17 cellular contexts compared by ENCODE assay signal in the genomic region with DNA sequence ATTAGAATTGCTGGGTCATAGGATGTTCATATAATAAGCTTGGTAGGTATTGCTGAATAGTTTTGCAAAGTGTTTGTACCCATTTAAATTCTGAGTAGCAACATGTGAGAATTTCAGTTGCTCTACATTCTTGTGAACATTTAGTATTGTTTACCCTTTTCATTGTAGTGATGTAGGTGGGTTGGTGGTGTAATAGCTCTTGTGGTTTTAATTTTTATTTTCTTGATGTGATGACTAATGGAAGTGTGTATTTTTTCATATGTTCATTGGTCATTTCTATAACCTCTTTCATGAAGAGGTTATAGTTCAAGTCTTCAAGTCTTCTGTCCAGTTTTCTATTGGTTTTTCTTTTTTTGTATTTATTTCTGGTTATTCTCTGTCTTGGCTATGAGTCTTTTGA. TPM values are rescaled to one million over a fixed set of nuclear protein-coding genes. Genes with fewer than 3 reads are reported as not detected.
DNase-seq lines count a peak whose midpoint lies in the region; ATAC-seq and TF ChIP-seq lines count a peak whose summit lies in the region.
"Had no signal": no experiment of that assay in that cellular context is flagged by ENCODE, and none has a peak within 500 bp of the region (broad histone marks: within the 10 kb centered on the region; RNA-seq: fewer than 3 reads in every experiment).

No MANE protein-coding gene starts in this region.

- peaks cover 55% of the 10 kb centered on the region for H3K4me1 ChIP-seq in osteoblast (ENCODE audit: insufficient read depth, low read length)

- no peak overlapping the region for H3K4me3 ChIP-seq in osteoblast (ENCODE audit: insufficient read depth, low read length)
- H3K4me3 ChIP-seq: body of pancreas had no signal

- ATAC-seq in effector memory CD8-positive, alpha-beta T cell (replicated peaks) = no peak
- ATAC-seq in HG02678 (IDR thresholded peaks at IDR 0.05; ENCODE audit: unreplicated experiment) = no peak
- ATAC-seq: activated CD8-positive, alpha-beta T cell treated with anti-CD3 and anti-CD28 coated beads, Interleukin-2, amount 10 ng/mL, durations not matched to agents 7 days and 5 days; body of pancreas; stimulated activated naive B cell treated with anti-CD40 and anti-IgM and Interleukin-4, amounts not matched to agents 10 μg/mL and 1 μg/mL and 100 μg/mL, for 72 hours had no signal

- H3K79me2 ChIP-seq in osteoblast (ENCODE audit: insufficient read depth, low read length) = peaks cover 94% of the 10 kb centered on the region

- TF ChIP-seq CTCF in osteoblast (IDR thresholded peaks at IDR 0.05; ENCODE audit: extremely low read depth, low read depth, low read length) = no peak

- H2AFZ ChIP-seq in osteoblast (ENCODE audit: low read length) = no peak overlapping the region

- H3K27me3 ChIP-seq in osteoblast (ENCODE audit: insufficient read depth, low read length) = no peaks in the 10 kb centered on the region
- H3K27me3 ChIP-seq: body of pancreas had no signal

- peaks cover 6% of the 10 kb centered on the region for H4K20me1 ChIP-seq in osteoblast (ENCODE audit: insufficient read depth, low read length)

- peaks cover 22 to 57% of the 10 kb centered on the region in 2 donors for H3K4me1 Mint-ChIP-seq in effector memory CD8-positive, alpha-beta T cell (ENCODE audit: low read depth in 2 of 2)

- H3K36me3 ChIP-seq in osteoblast (ENCODE audit: insufficient read depth, low read length) = peaks cover 20% of the 10 kb centered on the region

- peaks cover 0 to 3% of the 10 kb centered on the region in 2 donors for H3K9me3 Mint-ChIP-seq in effector memory CD8-positive, alpha-beta T cell

- no peak overlapping the region for H3K4me2 ChIP-seq in osteoblast (ENCODE audit: insufficient read depth, low read length)

- H3K4me3 Mint-ChIP-seq in effector memory CD8-positive, alpha-beta T cell = no peak overlapping the region
- H3K4me3 Mint-ChIP-seq: activated CD8-positive, alpha-beta T cell treated with anti-CD3 and anti-CD28 coated beads, Interleukin-2, amount 10 ng/mL, durations not matched to agents 7 days and 5 days; stimulated activated naive B cell treated with anti-CD40 and anti-IgM and Interleukin-4, amounts not matched to agents 10 μg/mL and 1 μg/mL and 100 μg/mL, for 72 hours had no signal

- peak overlapping the region; percentile 35 to 52 for H3K27ac Mint-ChIP-seq in effector memory CD8-positive, alpha-beta T cell
- H3K27ac Mint-ChIP-seq: activated CD8-positive, alpha-beta T cell treated with anti-CD3 and anti-CD28 coated beads, Interleukin-2, amount 10 ng/mL, durations not matched to agents 7 days and 5 days; stimulated activated naive B cell treated with anti-CD40 and anti-IgM and Interleukin-4, amounts not matched to agents 10 μg/mL and 1 μg/mL and 100 μg/mL, for 72 hours had no signal

- no peaks in the 10 kb centered on the region for H3K9me3 ChIP-seq in osteoblast (ENCODE audit: low read depth, low read length)
- H3K9me3 ChIP-seq: body of pancreas had no signal

- peak overlapping the region; percentile 41 for H3K27ac ChIP-seq in osteoblast (ENCODE audit: low read depth, low read length)
- H3K27ac ChIP-seq: body of pancreas had no signal

- no peaks in the 10 kb centered on the region for H3K27me3 Mint-ChIP-seq in effector memory CD8-positive, alpha-beta T cell
- H3K27me3 Mint-ChIP-seq: IgD-negative memory B cell; stimulated activated naive B cell treated with anti-CD40 and anti-IgM and Interleukin-4, amounts not matched to agents 10 μg/mL and 1 μg/mL and 100 μg/mL, for 72 hours had no signal

- peaks cover 21% of the 10 kb centered on the region for H3K36me3 Mint-ChIP-seq in effector memory CD8-positive, alpha-beta T cell (ENCODE audit: insufficient read depth)

- DNase-seq in EL (peak; percentile 43), NCI-H226 (peak; percentile 39), osteoblast (ENCODE audit: insufficient read length, low spot score, missing footprints) (no peak), DMS53 treated with DMSO at 0.1 percent for 48 hours (lab: John Stamatoyannopoulos, UW; ENCODE audit: unreplicated experiment) (no peak)
- DNase-seq in effector memory CD8-positive, alpha-beta T cell = no peak
- DNase-seq in activated CD4-positive, CD25-positive, alpha-beta regulatory T cell treated with anti-CD3 and anti-CD28 coated beads, Interleukin-2, amount 50 U/mL, for 72 hours = no peak
- DNase-seq: activated CD8-positive, alpha-beta T cell treated with anti-CD3 and anti-CD28 coated beads, Interleukin-2, amount 10 ng/mL, durations not matched to agents 7 days and 5 days; body of pancreas; C1 segment of cervical spinal cord; effector memory CD4-positive, alpha-beta T cell; kidney; NK-92 treated with Interleukin-12 subunit alpha and Interleukin-12 subunit beta, amount 100 ng/mL, for 24 hours; SHP77 treated with DMSO at 0.1 percent for 48 hours; small intestine; stimulated activated naive B cell treated with anti-CD40 and anti-IgM and Interleukin-4, amounts not matched to agents 10 μg/mL and 1 μg/mL and 100 μg/mL, for 72 hours had no signal

RNA-seq across cellular contexts. Expression of a gene that starts 34.4 kb away (rescaled TPM):
- 42.4 and 43.8 TPM in 2 replicates for total RNA-seq in osteoblast

Comparison
In these comparisons a context has a peak if more than half of its experiments do, and no peak if none do; other contexts are left out.
1. DNase-seq: peak in EL (single experiment) and NCI-H226 (single experiment); none in effector memory CD8-positive, alpha-beta T cell (0 of 3), osteoblast (single experiment), activated CD4-positive, CD25-positive, alpha-beta regulatory T cell treated with anti-CD3 and anti-CD28 coated beads, Interleukin-2, amount 50 U/mL, for 72 hours (single experiment) and DMS53 treated with DMSO at 0.1 percent for 48 hours (single experiment).